ENCODE assay signal across 8 cellular contexts in genomic region chr20:57748601-57749130, GRCh38. TPM values are rescaled to one million over a fixed set of nuclear protein-coding genes. Genes with fewer than 3 reads are reported as not detected.
A peak's percentile ranks its signal among the peaks of the same experiment; 100 is the strongest.
DNase-seq lines count a peak whose midpoint lies in the region; ATAC-seq and TF ChIP-seq lines count a peak whose summit lies in the region.

No MANE protein-coding gene starts in this region.

- H3K79me2 ChIP-seq in trophoblast cell (ENCODE audit: control insufficient read depth, insufficient read depth, low read length, poor library complexity), result no peaks in the 10 kb centered on the region

- H2BK5ac ChIP-seq in trophoblast cell (ENCODE audit: low read depth, low read length, poor library complexity), result no peak overlapping the region

- H4K91ac ChIP-seq in trophoblast cell (ENCODE audit: low read depth, low read length), result peak overlapping the region; percentile 69

- H4K8ac ChIP-seq in trophoblast cell (ENCODE audit: low read depth, low read length), result no peak overlapping the region

- no peak overlapping the region for H4K12ac ChIP-seq in trophoblast cell (ENCODE audit: low read depth, low read length)

- peaks cover 12 to 14% of the 10 kb centered on the region in 2 experiments for H3K4me1 ChIP-seq in trophoblast cell (ENCODE audit: control insufficient read depth in 1 of 2, insufficient read depth in 2 of 2, low read length in 2 of 2)
- H3K4me1 ChIP-seq in tibial artery, result peaks cover 8 to 29% (median 26%) of the 10 kb centered on the region in 4 donors

- peaks cover 13% of the 10 kb centered on the region for H3K79me1 ChIP-seq in trophoblast cell (ENCODE audit: low read length)

- peak overlapping the region; percentile 11 for H3K4me2 ChIP-seq in trophoblast cell (ENCODE audit: low read length)

- H3K4ac ChIP-seq in trophoblast cell (ENCODE audit: low read depth, low read length), result peak overlapping the region; percentile 10

- H3K36me3 ChIP-seq in trophoblast cell (ENCODE audit: control insufficient read depth in 1 of 2, insufficient read depth in 2 of 2, low read length in 2 of 2), result no peaks in the 10 kb centered on the region
- no peaks in the 10 kb centered on the region for H3K36me3 ChIP-seq in tibial artery

- H2BK120ac ChIP-seq in trophoblast cell (ENCODE audit: insufficient read depth, low read length, poor library complexity), result peak overlapping the region; percentile 66

- H3K27ac ChIP-seq in trophoblast cell (ENCODE audit: low read depth, low read length), result no peak overlapping the region
- peak overlapping the region; percentile 87 to 93 for H3K27ac ChIP-seq in tibial artery

- no peaks in the 10 kb centered on the region for H3K27me3 ChIP-seq in trophoblast cell (ENCODE audit: insufficient read depth, low read length)
- H3K27me3 ChIP-seq in tibial artery, result no peaks in the 10 kb centered on the region

- peak overlapping the region; percentile 13 for H3K18ac ChIP-seq in trophoblast cell (ENCODE audit: low read length)

- H2BK12ac ChIP-seq in trophoblast cell (ENCODE audit: low read length), result peak overlapping the region; percentile 81

- peak; percentile 66 for DNase-seq in DMS79 treated with DMSO at 0.1 percent for 48 hours (lab: John Stamatoyannopoulos, UW)
- DNase-seq in HS-27A (ENCODE audit: low read depth), result peak; percentile 71
- peak; percentile 74 for DNase-seq in RPMI8226
- DNase-seq in activated gamma-delta T cell treated with Interleukin-2 at 50 U/mL for 16 hours, result peak; percentile 28
- peak; percentile 74 for DNase-seq in globus pallidus (ENCODE audit: low spot score)
- peak; percentile 67 to 72 for DNase-seq in trophoblast cell
- DNase-seq in tibial artery, result peak; percentile 88 to 98

- peak overlapping the region; percentile 1 for H2AK5ac ChIP-seq in trophoblast cell (ENCODE audit: low read length)

- H3K14ac ChIP-seq in trophoblast cell (ENCODE audit: low read length), result peak overlapping the region; percentile 16

- H2AFZ ChIP-seq in trophoblast cell (ENCODE audit: insufficient read depth, low read length, poor library complexity), result no peak overlapping the region

- H3K23ac ChIP-seq in trophoblast cell (ENCODE audit: low read length), result no peak overlapping the region

- H3K9ac ChIP-seq in trophoblast cell (ENCODE audit: low read length), result no peak overlapping the region

- intact Hi-C loops in tibial artery (cut with DNase I; ENCODE audit: low total_unique reads), result loop anchor here (5.0 kb wide), 1 partner anchor 36 kb away; the partner anchor contains the start of gene PMEPA1

- TF ChIP-seq CTCF in tibial artery (IDR thresholded peaks at IDR 0.05), result peak in 1 of 2 experiments; percentile 23

- no CpG with 5 or more reads among the region's 29 CpGs for WGBS in trophoblast cell (ENCODE audit: extremely low coverage, insufficient coverage, insufficient read length)

- no peak for ATAC-seq in HG03520 (IDR thresholded peaks at IDR 0.05; ENCODE audit: unreplicated experiment)

- no peaks in the 10 kb centered on the region for H3K9me3 ChIP-seq in trophoblast cell (ENCODE audit: insufficient read depth, low read depth, low read length)
- no peaks in the 10 kb centered on the region for H3K9me3 ChIP-seq in tibial artery

- H3K4me3 ChIP-seq in trophoblast cell (ENCODE audit: low read depth, low read length), result no peak overlapping the region
- peak overlapping the region; percentile 32 to 53 for H3K4me3 ChIP-seq in tibial artery

RNA-seq across cellular contexts. Expression of gene PMEPA1, which starts 38.9 kb away (rescaled TPM):
- 43.9 and 46.9 TPM in 2 replicates for polyA plus RNA-seq in trophoblast cell (2013)

Comparison
In these comparisons a context has a peak if more than half of its experiments do, and no peak if none do; other contexts are left out.
1. DNase-seq: peak in every context shown above with its lines; median percentile 93 in tibial artery; 74 in RPMI8226; 74 in globus pallidus; 71 in HS-27A; 70 in trophoblast cell; 66 in DMS79 treated with DMSO at 0.1 percent for 48 hours; 28 in activated gamma-delta T cell treated with Interleukin-2 at 50 U/mL for 16 hours.